8 cellular contexts compared by ENCODE assay signal in genomic region chr6:63598251-63599036, GRCh38. TPM values are rescaled to one million over a fixed set of nuclear protein-coding genes. Genes with fewer than 3 reads are reported as not detected.
DNase-seq lines count a peak whose midpoint lies in the region; ATAC-seq and TF ChIP-seq lines count a peak whose summit lies in the region.

No MANE protein-coding gene starts in this region.

- H3K9ac ChIP-seq in stomach smooth muscle (ENCODE audit: low read length in 2 of 2) = peak overlapping the region; percentile 53 to 75

- H3K27ac Mint-ChIP-seq in activated T-helper 1 cell treated with anti-CD3 and anti-CD28 coated beads, Interleukin-12 subunit alpha, Interleukin-12 subunit beta, Interleukin-2, Interleukin-4 antibody, amounts not matched to agents 30 ng/mL and 10 ng/mL and 1 ng/mL, durations not matched to agents 14 hours and 24 hours and 36 hours = no peak overlapping the region
- H3K27ac Mint-ChIP-seq in nephron progenitor cell = no peak overlapping the region

- in situ Hi-C loops in KBM-7 (cut with MboI; ENCODE audit: low pct_unique_long_range_greater_than_20kb, low sequenced_read_pairs) (no loop called here), Panc1 (cut with HindIII; ENCODE audit: low pct_unique_long_range_greater_than_20kb, low sequenced_read_pairs) (no loop called here)

- H3K9me2 ChIP-seq in DOHH2 (replicated peaks; ENCODE audit: control insufficient read depth, low read length) = no peaks in the 10 kb centered on the region

- H3K4me1 ChIP-seq in DOHH2 (ENCODE audit: control insufficient read depth, low read length) = peaks cover 17% of the 10 kb centered on the region
- peaks cover 6% of the 10 kb centered on the region; the same call in 1 of the 2 replicates for H3K4me1 ChIP-seq in Panc1 (ENCODE audit: control insufficient read depth, insufficient read depth, low read length)
- H3K4me1 ChIP-seq in stomach smooth muscle (ENCODE audit: control insufficient read depth, insufficient read depth, low read length) = peaks cover 3% of the 10 kb centered on the region

- peak overlapping the region; percentile 87 for H3K4me2 ChIP-seq in DOHH2 (ENCODE audit: low read length)

- ATAC-seq in GM21737 (IDR thresholded peaks at IDR 0.05; ENCODE audit: unreplicated experiment) (peak; percentile 100), Panc1 (peak; percentile 97)

- no peaks in the 10 kb centered on the region for H3F3A ChIP-seq in DOHH2 (ENCODE audit: control insufficient read depth, insufficient read depth)

- H3K27ac ChIP-seq in DOHH2 (ENCODE audit: low read depth, low read length) (peak overlapping the region; percentile 19; the same call in 1 of the 2 replicates), Panc1 (ENCODE audit: low read length) (no peak overlapping the region), stomach smooth muscle (ENCODE audit: low read length) (no peak overlapping the region)

- H3K27me3 ChIP-seq in DOHH2 (ENCODE audit: control insufficient read depth, low read length) (no peaks in the 10 kb centered on the region), Panc1 (ENCODE audit: control insufficient read depth, insufficient read depth, low read length) (no peaks in the 10 kb centered on the region), stomach smooth muscle (ENCODE audit: control insufficient read depth in 1 of 2, insufficient read depth in 2 of 2, low read length in 2 of 2) (no peaks in the 10 kb centered on the region)

- BruUV-seq in Panc1 (replicated peaks; lab: Mats Ljungman, UMichigan) = no TSS peak

- no peaks in the 10 kb centered on the region for H3K9me3 Mint-ChIP-seq in activated T-helper 1 cell treated with anti-CD3 and anti-CD28 coated beads, Interleukin-12 subunit alpha, Interleukin-12 subunit beta, Interleukin-2, Interleukin-4 antibody, amounts not matched to agents 30 ng/mL and 10 ng/mL and 1 ng/mL, durations not matched to agents 14 hours and 24 hours and 36 hours
- no peaks in the 10 kb centered on the region for H3K9me3 Mint-ChIP-seq in nephron progenitor cell

- intact Hi-C loops in Panc1 (cut with micrococcal nuclease; ENCODE audit: unreplicated experiment) = loop anchor here (2.0 kb wide), 1 partner anchor 166 kb away; no protein-coding TSS in a partner anchor
- intact Hi-C loops in activated T-helper 1 cell treated with anti-CD3 and anti-CD28 coated beads, Interleukin-12 subunit alpha, Interleukin-12 subunit beta, Interleukin-2, Interleukin-4 antibody, amounts not matched to agents 30 ng/mL and 10 ng/mL and 1 ng/mL, durations not matched to agents 14 hours and 24 hours and 36 hours (cut with micrococcal nuclease) = loop anchor here (1.0 kb wide), 4 partner anchors 24 to 246 kb away; partner anchors contain the start of gene PHF3

- H3K36me3 ChIP-seq in DOHH2 (ENCODE audit: control insufficient read depth, low read length) (no peaks in the 10 kb centered on the region), Panc1 (ENCODE audit: control insufficient read depth, insufficient read depth, low read length) (no peaks in the 10 kb centered on the region), stomach smooth muscle (ENCODE audit: control insufficient read depth in 2 of 2, insufficient read depth in 2 of 2, low read length in 2 of 2) (no peaks in the 10 kb centered on the region)

- POLR2A ChIA-PET in Panc1 (lab: Charles Lee) = no interaction called here

- peak; percentile 89 for TF ChIP-seq CTCF in DOHH2 (IDR thresholded peaks at IDR 0.05; ENCODE audit: low read depth, low read length, poor library complexity, severe bottlenecking)
- peak; percentile 97 for TF ChIP-seq CTCF in Panc1 (IDR thresholded peaks at IDR 0.05)
- peak; percentile 90 for TF ChIP-seq CTCF in fibroblast of the aortic adventitia (IDR thresholded peaks at IDR 0.05; ENCODE audit: insufficient read depth, low read length)
- peak; percentile 78 for TF ChIP-seq CTCF in nephron progenitor cell (IDR thresholded peaks at IDR 0.05)

- CTCF ChIA-PET in Panc1 (lab: Charles Lee) = interaction anchor here (0.6 to 2.8 kb wide), 10 partner anchors 11 to 247 kb away, joined by 3 to 20 read pairs (median 3); partner anchors contain the start of gene PHF3

- peaks cover 16% of the 10 kb centered on the region for H3K4me1 Mint-ChIP-seq in activated T-helper 1 cell treated with anti-CD3 and anti-CD28 coated beads, Interleukin-12 subunit alpha, Interleukin-12 subunit beta, Interleukin-2, Interleukin-4 antibody, amounts not matched to agents 30 ng/mL and 10 ng/mL and 1 ng/mL, durations not matched to agents 14 hours and 24 hours and 36 hours (ENCODE audit: low read depth)
- peaks cover 8% of the 10 kb centered on the region for H3K4me1 Mint-ChIP-seq in nephron progenitor cell

- H3K4me3 Mint-ChIP-seq in activated T-helper 1 cell treated with anti-CD3 and anti-CD28 coated beads, Interleukin-12 subunit alpha, Interleukin-12 subunit beta, Interleukin-2, Interleukin-4 antibody, amounts not matched to agents 30 ng/mL and 10 ng/mL and 1 ng/mL, durations not matched to agents 14 hours and 24 hours and 36 hours = peak overlapping the region; percentile 86
- peak overlapping the region; percentile 99 for H3K4me3 Mint-ChIP-seq in nephron progenitor cell

- H3K4me3 ChIP-seq in DOHH2 (ENCODE audit: low read length) (peak overlapping the region; percentile 71), Panc1 (ENCODE audit: low read depth in 2 of 2, low read length in 2 of 2) (peak overlapping the region; percentile 51 to 81), fibroblast of the aortic adventitia (ENCODE audit: low read depth, low read length) (peak overlapping the region; percentile 79), stomach smooth muscle (ENCODE audit: low read length in 2 of 2) (peak overlapping the region; percentile 90)

- no peaks in the 10 kb centered on the region for H3K36me3 Mint-ChIP-seq in activated T-helper 1 cell treated with anti-CD3 and anti-CD28 coated beads, Interleukin-12 subunit alpha, Interleukin-12 subunit beta, Interleukin-2, Interleukin-4 antibody, amounts not matched to agents 30 ng/mL and 10 ng/mL and 1 ng/mL, durations not matched to agents 14 hours and 24 hours and 36 hours (ENCODE audit: low read depth)
- no peaks in the 10 kb centered on the region for H3K36me3 Mint-ChIP-seq in nephron progenitor cell (ENCODE audit: low read depth)

- H3K9me3 ChIP-seq in DOHH2 (ENCODE audit: control insufficient read depth, insufficient read depth, low read length) = no peaks in the 10 kb centered on the region
- H3K9me3 ChIP-seq in Panc1 (ENCODE audit: control insufficient read depth, insufficient read depth, low read depth, low read length) = no peaks in the 10 kb centered on the region
- H3K9me3 ChIP-seq in stomach smooth muscle (ENCODE audit: control insufficient read depth in 2 of 2, low read length in 2 of 2) = no peaks in the 10 kb centered on the region

- H3K79me2 ChIP-seq in DOHH2 (ENCODE audit: control insufficient read depth, low read length) = no peaks in the 10 kb centered on the region

- no peaks in the 10 kb centered on the region for H4K20me1 ChIP-seq in DOHH2 (ENCODE audit: control insufficient read depth, insufficient read depth, low read depth, low read length)

- peak; percentile 83 for DNase-seq in KBM-7
- DNase-seq in Panc1 (ENCODE audit: low read depth, low spot score) = peak; percentile 77
- DNase-seq in activated T-helper 1 cell treated with anti-CD3 and anti-CD28 coated beads, Interleukin-12 subunit alpha, Interleukin-12 subunit beta, Interleukin-2, Interleukin-4 antibody, amounts not matched to agents 30 ng/mL and 10 ng/mL and 1 ng/mL, durations not matched to agents 14 hours and 24 hours and 36 hours (ENCODE audit: low spot score) = peak; percentile 63
- peak; percentile 61 for DNase-seq in fibroblast of the aortic adventitia (ENCODE audit: low read depth)
- peak; percentile 68 for DNase-seq in nephron progenitor cell

- H3K27me3 Mint-ChIP-seq in activated T-helper 1 cell treated with anti-CD3 and anti-CD28 coated beads, Interleukin-12 subunit alpha, Interleukin-12 subunit beta, Interleukin-2, Interleukin-4 antibody, amounts not matched to agents 30 ng/mL and 10 ng/mL and 1 ng/mL, durations not matched to agents 14 hours and 24 hours and 36 hours (ENCODE audit: insufficient read depth) = peaks cover 10% of the 10 kb centered on the region
- H3K27me3 Mint-ChIP-seq in nephron progenitor cell (ENCODE audit: low read depth, poor library complexity) = peaks cover 4% of the 10 kb centered on the region

RNA-seq across cellular contexts. Expression of gene PTP4A1, which starts 26.2 kb away (rescaled TPM):
- total RNA-seq in Panc1 (2021; ENCODE audit: unreplicated experiment) = 71.0 TPM
- 29.3 TPM for polyA plus RNA-seq in Panc1 (2012; ENCODE audit: insufficient read length)
- total RNA-seq in activated T-helper 1 cell treated with anti-CD3 and anti-CD28 coated beads, Interleukin-12 subunit alpha, Interleukin-12 subunit beta, Interleukin-2, Interleukin-4 antibody, amounts not matched to agents 30 ng/mL and 10 ng/mL and 1 ng/mL, durations not matched to agents 14 hours and 24 hours and 36 hours = 80.0 and 84.7 TPM in 2 replicates
- 9.6 and 46.1 TPM in 2 replicates for total RNA-seq in fibroblast of the aortic adventitia (ENCODE audit: low replicate concordance)

RNA-seq across cellular contexts. Expression of gene PHF3, which starts 37.2 kb away (rescaled TPM):
- 40.0 TPM for total RNA-seq in Panc1 (2021; ENCODE audit: unreplicated experiment)
- polyA plus RNA-seq in Panc1 (2012; ENCODE audit: insufficient read length) = 12.4 TPM
- total RNA-seq in activated T-helper 1 cell treated with anti-CD3 and anti-CD28 coated beads, Interleukin-12 subunit alpha, Interleukin-12 subunit beta, Interleukin-2, Interleukin-4 antibody, amounts not matched to agents 30 ng/mL and 10 ng/mL and 1 ng/mL, durations not matched to agents 14 hours and 24 hours and 36 hours = 42.7 and 45.3 TPM in 2 replicates
- total RNA-seq in fibroblast of the aortic adventitia (ENCODE audit: low replicate concordance) = 78.5 and 146 TPM in 2 replicates
